ENCODE assay signal across 9 cellular contexts in genomic region chr1:66788231-66788939, GRCh38. TPM values are rescaled to one million over a fixed set of nuclear protein-coding genes. Genes with fewer than 3 reads are reported as not detected.
DNase-seq lines count a peak whose midpoint lies in the region; ATAC-seq and TF ChIP-seq lines count a peak whose summit lies in the region.
"Had no signal": no experiment of that assay in that cellular context is flagged by ENCODE, and none has a peak within 500 bp of the region (broad histone marks: within the 10 kb centered on the region; RNA-seq: fewer than 3 reads in every experiment).

No MANE protein-coding gene starts in this region.

- ATAC-seq in heart left ventricle = no peak
- ATAC-seq in left ventricle myocardium superior = no peak

- H3K27me3 ChIP-seq in heart left ventricle = no peaks in the 10 kb centered on the region

- no peak overlapping the region for H3K27ac ChIP-seq in heart left ventricle

- no peak for TF ChIP-seq CTCF in heart left ventricle (IDR thresholded peaks at IDR 0.05)

- DNase-seq in activated naive CD4-positive, alpha-beta T cell treated with Interleukin-2 at 50 U/mL for 16 hours = peak; percentile 69
- no peak for DNase-seq in activated naive CD4-positive, alpha-beta T cell (lab: John Stamatoyannopoulos, UW)
- DNase-seq in NAMALWA (ENCODE audit: low spot score) (peak; percentile 15), HUDEP-2 (lab: John Stamatoyannopoulos, UW; ENCODE audit: unreplicated experiment in 76 of 76) (no peak), heart left ventricle (no peak), left ventricle myocardium superior (no peak), SW 1271 (lab: John Stamatoyannopoulos, UW) (no peak)
- peak; percentile 3 for DNase-seq in effector CD8-positive, alpha-beta T cell (lab: John Stamatoyannopoulos, UW)
- DNase-seq: small intestine had no signal

- no peak overlapping the region for H3K4me3 ChIP-seq in heart left ventricle

- H3K36me3 ChIP-seq in heart left ventricle = no peaks in the 10 kb centered on the region

- H3K4me1 ChIP-seq in heart left ventricle = no peaks in the 10 kb centered on the region

- intact Hi-C loops in heart left ventricle (cut with DNase I) = no loop called here
- intact Hi-C loops in left ventricle myocardium superior (cut with micrococcal nuclease) = no loop called here

- WGBS in heart left ventricle, 4 donors = 82 to 89% (median 84%) methylated on average over 6 of the region's 6 CpGs

- TF ChIP-seq POLR2A in heart left ventricle (IDR thresholded peaks at IDR 0.05) = no peak

- peaks cover 0 to 7% (median 0%) of the 10 kb centered on the region in 12 donors for H3K9me3 ChIP-seq in heart left ventricle

RNA-seq across cellular contexts. Expression of gene INSL5, which starts 12.7 kb away (rescaled TPM):
- total RNA-seq in heart left ventricle = not detected
- polyA plus RNA-seq in heart left ventricle = not detected
- not detected for total RNA-seq in left ventricle myocardium superior
- polyA plus RNA-seq: small intestine had no signal

RNA-seq across cellular contexts. Expression of gene DYNLT5, which starts 36.1 kb away (rescaled TPM):
- total RNA-seq in heart left ventricle (1 to 10 TPM in 6 of 9 donors, under 1 TPM in 3; 0.48 to 7.3 (median 1.8) TPM), left ventricle myocardium superior (2.2 TPM)
- 1 to 10 TPM; 1.7 to 3.1 TPM for polyA plus RNA-seq in heart left ventricle

Comparison
In these comparisons a context has a peak if more than half of its experiments do, and no peak if none do; other contexts are left out.
1. DNase-seq: peak in activated naive CD4-positive, alpha-beta T cell treated with Interleukin-2 at 50 U/mL for 16 hours (single experiment), NAMALWA (single experiment) and effector CD8-positive, alpha-beta T cell (single experiment); none in activated naive CD4-positive, alpha-beta T cell (0 of 4), HUDEP-2 (0 of 76), heart left ventricle (0 of 5), left ventricle myocardium superior (single experiment) and SW 1271 (0 of 2).